ENCODE assay signal across 28 cellular contexts in the genomic region with DNA sequence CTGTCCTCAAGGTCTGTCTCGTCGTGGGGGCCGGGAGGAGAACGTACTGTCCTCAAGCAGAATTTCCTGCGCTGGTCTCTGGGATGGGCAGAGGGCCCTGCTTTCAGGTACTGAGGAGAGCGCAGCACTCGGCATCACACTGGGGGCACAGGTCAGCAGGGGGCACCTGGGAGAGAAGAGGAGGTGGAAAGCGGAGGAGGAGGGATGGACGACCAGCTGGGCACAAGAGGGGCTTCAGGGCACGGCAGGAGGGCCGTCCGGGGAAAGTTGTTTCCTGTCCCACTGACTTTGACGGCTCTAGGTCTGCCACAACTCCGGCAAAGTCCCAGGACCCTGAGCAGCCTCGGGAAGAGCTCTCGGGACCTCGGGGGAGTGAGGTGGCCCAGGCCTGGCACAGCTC.
"Had no signal": no experiment of that assay in that cellular context is flagged by ENCODE, and none has a peak within 500 bp of the region (broad histone marks: within the 10 kb centered on the region; RNA-seq: fewer than 3 reads in every experiment).

No MANE protein-coding gene starts in this region.

- H3K9me3 Mint-ChIP-seq: immature natural killer cell; stimulated activated naive B cell treated with anti-CD40 and anti-IgM and Interleukin-4, amounts not matched to agents 10 μg/mL and 1 μg/mL and 100 μg/mL, for 72 hours; type B pancreatic cell had no signal

- H3K27me3 Mint-ChIP-seq: naive thymus-derived CD8-positive, alpha-beta T cell; type B pancreatic cell had no signal

- H3K9me3 ChIP-seq: left lung, lower lobe of right lung, neutrophil, ovary, right atrium auricular region, stomach, thoracic aorta, vagina had no signal

- H3K27ac Mint-ChIP-seq: immature natural killer cell; nephron; progenitor cell of endocrine pancreas; stimulated activated naive B cell treated with anti-CD40 and anti-IgM and Interleukin-4, amounts not matched to agents 10 μg/mL and 1 μg/mL and 100 μg/mL, for 72 hours; type B pancreatic cell had no signal

- H3K36me3 Mint-ChIP-seq: immature natural killer cell; stimulated activated naive B cell treated with anti-CD40 and anti-IgM and Interleukin-4, amounts not matched to agents 10 μg/mL and 1 μg/mL and 100 μg/mL, for 72 hours; type B pancreatic cell had no signal

- H3K4me3 Mint-ChIP-seq: immature natural killer cell; neural crest cell; stimulated activated naive B cell treated with anti-CD40 and anti-IgM and Interleukin-4, amounts not matched to agents 10 μg/mL and 1 μg/mL and 100 μg/mL, for 72 hours; type B pancreatic cell had no signal

- H3K36me3 ChIP-seq: left lung, lower lobe of right lung, neutrophil, ovary, right atrium auricular region, stomach, thoracic aorta, tibial artery, vagina had no signal

- DNase-seq: hypothalamus; immature natural killer cell; left colon; lower lobe of right lung; mammary epithelial cell; mesenchymal stem cell; naive thymus-derived CD8-positive, alpha-beta T cell; occipital lobe; ovary; stimulated activated CD4-positive, alpha-beta T cell treated with anti-CD3 and anti-CD28 coated beads, Interleukin-12 subunit alpha, Interleukin-12 subunit beta, amount 100 ng/mL, for 4 hours; stimulated activated CD4-positive, alpha-beta T cell treated with anti-CD3 and anti-CD28 coated beads, Interleukin-15, amount 100 ng/mL, for 24 hours; stimulated activated CD4-positive, alpha-beta T cell treated with anti-CD3 and anti-CD28 coated beads, Interleukin-2, amount 100 ng/mL, for 24 hours; stimulated activated CD4-positive, alpha-beta T cell treated with anti-CD3 and anti-CD28 coated beads, Interleukin-4, amount 100 ng/mL, for 1 hour; stimulated activated naive B cell treated with anti-CD40 and anti-IgM and Interleukin-4, amounts not matched to agents 10 μg/mL and 1 μg/mL and 100 μg/mL, for 72 hours; stimulated activated naive CD8-positive, alpha-beta T cell treated with anti-CD3 and anti-CD28 coated beads, Interleukin-15, Interleukin-2, amounts not matched to agents 100 U/mL and 50 U/mL, for 24 hours; stomach; tibial artery had no signal

- ATAC-seq: left colon; left lung; lower lobe of right lung; naive thymus-derived CD8-positive, alpha-beta T cell; sciatic nerve; stimulated activated naive B cell treated with anti-CD40 and anti-IgM and Interleukin-4, amounts not matched to agents 10 μg/mL and 1 μg/mL and 100 μg/mL, for 72 hours; stimulated activated naive CD8-positive, alpha-beta T cell treated with anti-CD3 and anti-CD28 coated beads, Interleukin-15, Interleukin-2, amounts not matched to agents 100 U/mL and 50 U/mL, for 24 hours had no signal

- H3K27ac ChIP-seq: left lung, lower lobe of right lung, neutrophil, ovary, right atrium auricular region, skin epidermis, stomach, thoracic aorta, tibial artery, vagina had no signal

- H3K27me3 ChIP-seq: neutrophil, ovary, right atrium auricular region, vagina had no signal

- H3K4me3 ChIP-seq: left lung, lower lobe of right lung, ovary, right atrium auricular region, skin epidermis, stomach, thoracic aorta, tibial artery, vagina had no signal

- H3K4me1 ChIP-seq: tibial artery, vagina had no signal
